20 cellular contexts compared by ENCODE assay signal in genomic region chr20:59566631-59567524, GRCh38. TPM values are rescaled to one million over a fixed set of nuclear protein-coding genes. Genes with fewer than 3 reads are reported as not detected.
"Had no signal": no experiment of that assay in that cellular context is flagged by ENCODE, and none has a peak within 500 bp of the region (broad histone marks: within the 10 kb centered on the region; RNA-seq: fewer than 3 reads in every experiment).

No MANE protein-coding gene starts in this region.

- FAIRE-seq: islet of Langerhans had no signal

- DNase-seq: activated CD4-positive, alpha-beta memory T cell treated with anti-CD3 and anti-CD28 coated beads, Interleukin-2, amount 10 ng/mL, durations not matched to agents 7 days and 5 days; activated CD4-positive, alpha-beta T cell treated with anti-CD3 and anti-CD28 coated beads for 4 hours; activated naive CD4-positive, alpha-beta T cell; activated naive CD8-positive, alpha-beta T cell treated with anti-CD3 and anti-CD28 coated beads for 36 hours; activated T-cell treated with anti-CD3 and anti-CD28 coated beads, Interleukin-2, amount 50 U/mL, for 1 hour; amniotic stem cell; body of pancreas; effector memory CD8-positive, alpha-beta T cell; left colon; lower lobe of right lung; T-helper 2 cell; testis; WERI-Rb-1 had no signal

- ATAC-seq: body of pancreas; effector memory CD8-positive, alpha-beta T cell; left colon had no signal

- H3K4me3 ChIP-seq: body of pancreas, lower lobe of right lung, prostate gland, right atrium auricular region, testis, upper lobe of left lung had no signal

- H3K4me1 ChIP-seq: lower lobe of right lung, prostate gland had no signal

- H3K9me3 ChIP-seq: body of pancreas, lower lobe of right lung, prostate gland, right atrium auricular region, testis, upper lobe of left lung had no signal

- H3K27me3 ChIP-seq: right atrium auricular region, testis, upper lobe of left lung had no signal

- H3K27ac ChIP-seq: body of pancreas, lower lobe of right lung, prostate gland, right atrium auricular region, testis, upper lobe of left lung, WERI-Rb-1 had no signal

- H3K36me3 ChIP-seq: lower lobe of right lung, prostate gland, right atrium auricular region, upper lobe of left lung, WERI-Rb-1 had no signal

RNA-seq across cellular contexts. Expression of gene PHACTR3, which starts 37.5 kb away (rescaled TPM):
- total RNA-seq: activated CD4-positive, alpha-beta memory T cell treated with anti-CD3 and anti-CD28 coated beads, Interleukin-2, amount 10 ng/mL, durations not matched to agents 7 days and 5 days; activated naive CD8-positive, alpha-beta T cell treated with anti-CD3 and anti-CD28 coated beads for 36 hours; activated T-helper 17 cell treated with anti-CD3 and anti-CD28 coated beads, Interleukin-2, amount 50 U/mL, for 72 hours; fibroblast of villous mesenchyme; natural killer cell treated with Interleukin-12 subunit alpha and Interleukin-12 subunit beta and Interleukin-15 and Interleukin-18, amount 100 ng/mL, for 72 hours had no signal
